ENCODE assay signal across 13 cellular contexts in genomic region chr21:34936299-34936698, GRCh38.
A peak's percentile ranks its signal among the peaks of the same experiment; 100 is the strongest.
DNase-seq lines count a peak whose midpoint lies in the region; ATAC-seq, FAIRE-seq and TF ChIP-seq lines count a peak whose summit lies in the region.
"Had no signal": no experiment of that assay in that cellular context is flagged by ENCODE, and none has a peak within 500 bp of the region (broad histone marks: within the 10 kb centered on the region; RNA-seq: fewer than 3 reads in every experiment).

No MANE protein-coding gene starts in this region.

- H3K27ac ChIP-seq in mesenchymal stem cell (ENCODE audit: low read length, poor library complexity, severe bottlenecking) = no peak overlapping the region

- H3K4me3 Mint-ChIP-seq in activated B cell treated with CpG ODN at 0.5 μM for 24 hours (peak overlapping the region; percentile 2), osteocyte (ENCODE audit: unreplicated experiment) (no peak overlapping the region)
- H3K4me3 Mint-ChIP-seq: type B pancreatic cell had no signal

- DNase-seq in AG08395 (ENCODE audit: low spot score) (peak; percentile 33), ELR (ENCODE audit: low read depth) (peak; percentile 10), activated B cell treated with CpG ODN at 0.5 μM for 24 hours (no peak), fibroblast of peridontal ligament (ENCODE audit: extremely low read depth) (peak; percentile 61), H54 (ENCODE audit: insufficient read length, low spot score) (no peak), mesenchymal stem cell (no peak), osteocyte (ENCODE audit: extremely low spot score, unreplicated experiment) (no peak)
- DNase-seq: hypothalamus, NCI-H510A treated with DMSO at 0.1 percent for 48 hours had no signal

- H3K9me3 Mint-ChIP-seq in activated B cell treated with CpG ODN at 0.5 μM for 24 hours (no peaks in the 10 kb centered on the region), osteocyte (ENCODE audit: unreplicated experiment) (no peaks in the 10 kb centered on the region)
- H3K9me3 Mint-ChIP-seq: type B pancreatic cell had no signal

- no peak overlapping the region for H3K14ac ChIP-seq in mesenchymal stem cell (ENCODE audit: low read length in 2 of 2)

- no peak overlapping the region for H2BK15ac ChIP-seq in mesenchymal stem cell (ENCODE audit: low read depth, poor library complexity, severe bottlenecking)

- H3K79me1 ChIP-seq in mesenchymal stem cell (replicated peaks; ENCODE audit: low read length, poor library complexity, severe bottlenecking) = no peaks in the 10 kb centered on the region

- H4K91ac ChIP-seq in mesenchymal stem cell (ENCODE audit: low read length) = no peak overlapping the region

- H2AFZ ChIP-seq in mesenchymal stem cell (ENCODE audit: low read depth, low read length) = no peak overlapping the region

- no peaks in the 10 kb centered on the region for H3K27me3 ChIP-seq in mesenchymal stem cell (ENCODE audit: control insufficient read depth in 1 of 2, insufficient read depth in 1 of 2, low read length in 2 of 2)

- no peak overlapping the region for H3K4me3 ChIP-seq in mesenchymal stem cell (ENCODE audit: insufficient read depth in 1 of 2, low read depth in 1 of 2, low read length in 2 of 2)

- peaks cover 7% of the 10 kb centered on the region for H3K4me1 ChIP-seq in mesenchymal stem cell (ENCODE audit: control insufficient read depth, insufficient read depth, low read depth, low read length)

- H3K27me3 Mint-ChIP-seq in activated B cell treated with CpG ODN at 0.5 μM for 24 hours (no peaks in the 10 kb centered on the region), osteocyte (ENCODE audit: unreplicated experiment) (no peaks in the 10 kb centered on the region)

- 85% methylated on average over 7 of the region's 7 CpGs for WGBS in mesenchymal stem cell

- TF ChIP-seq CTCF in activated B cell treated with CpG ODN at 0.5 μM for 24 hours (IDR thresholded peaks at IDR 0.05) (no peak), osteocyte (IDR thresholded peaks at IDR 0.05) (no peak)

- H3K4me1 Mint-ChIP-seq in activated B cell treated with CpG ODN at 0.5 μM for 24 hours (peaks cover 75% of the 10 kb centered on the region), osteocyte (ENCODE audit: unreplicated experiment) (peaks cover 20% of the 10 kb centered on the region)

- ATAC-seq in activated B cell treated with CpG ODN at 0.5 μM for 24 hours (ENCODE audit: low read depth) (no peak), HG02852 (IDR thresholded peaks at IDR 0.05; ENCODE audit: unreplicated experiment) (no peak)
- ATAC-seq: Right ventricle myocardium inferior had no signal

- H3K4ac ChIP-seq in mesenchymal stem cell (ENCODE audit: low read depth in 1 of 2, low read length in 2 of 2) = no peak overlapping the region

- no peak overlapping the region for H2BK12ac ChIP-seq in mesenchymal stem cell (ENCODE audit: low read length in 2 of 2)

- no peak overlapping the region for H2BK5ac ChIP-seq in mesenchymal stem cell (ENCODE audit: low read depth, low read length, poor library complexity, severe bottlenecking)

- POLR2A ChIA-PET in activated B cell treated with CpG ODN at 0.5 μM for 24 hours (lab: Charles Lee) = interaction anchor here (0.7 to 3.3 kb wide), 7 partner anchors 10 to 465 kb away, joined by 3 to 36 read pairs (median 4); partner anchors contain the start of gene RUNX1

- H2BK120ac ChIP-seq in mesenchymal stem cell (ENCODE audit: low read depth, low read length) = no peak overlapping the region

- no peak overlapping the region for H4K8ac ChIP-seq in mesenchymal stem cell (ENCODE audit: low read length)

- H3K23ac ChIP-seq in mesenchymal stem cell (ENCODE audit: low read length in 2 of 2) = no peak overlapping the region

- H3K9me3 ChIP-seq in mesenchymal stem cell (ENCODE audit: control insufficient read depth, low read length) = no peaks in the 10 kb centered on the region

- H3K36me3 ChIP-seq in mesenchymal stem cell (ENCODE audit: control insufficient read depth in 1 of 2, insufficient read depth in 2 of 2, low read depth in 1 of 2, low read length in 2 of 2) = no peaks in the 10 kb centered on the region

- CTCF ChIA-PET in activated B cell treated with CpG ODN at 0.5 μM for 24 hours (lab: Charles Lee) = interaction anchor here (1.4 kb wide), 1 partner anchor 465 kb away, joined by 3 read pairs; no protein-coding TSS in a partner anchor

- no peak overlapping the region for H3K18ac ChIP-seq in mesenchymal stem cell (ENCODE audit: low read depth in 1 of 2, low read length in 2 of 2)

- intact Hi-C loops in activated B cell treated with CpG ODN at 0.5 μM for 24 hours (cut with micrococcal nuclease) = loop anchor here (1.0 kb wide), 1 partner anchor 10 kb away; no protein-coding TSS in a partner anchor

- no peak overlapping the region for H3K9ac ChIP-seq in mesenchymal stem cell (ENCODE audit: low read length)

- H3K27ac Mint-ChIP-seq in activated B cell treated with CpG ODN at 0.5 μM for 24 hours (peak overlapping the region; percentile 51), osteocyte (ENCODE audit: unreplicated experiment) (no peak overlapping the region)
- H3K27ac Mint-ChIP-seq: type B pancreatic cell had no signal

- no peak for FAIRE-seq in H54 (lab: Jason Lieb, UNC)
- FAIRE-seq: GM19239 had no signal

- no peak overlapping the region for H2AK5ac ChIP-seq in mesenchymal stem cell (ENCODE audit: low read length, severe bottlenecking)

- no peaks in the 10 kb centered on the region for H3K36me3 Mint-ChIP-seq in activated B cell treated with CpG ODN at 0.5 μM for 24 hours (ENCODE audit: low read depth)
- H3K36me3 Mint-ChIP-seq in osteocyte (ENCODE audit: unreplicated experiment) = no peaks in the 10 kb centered on the region
- H3K36me3 Mint-ChIP-seq: type B pancreatic cell had no signal

- TF ChIP-seq POLR2A in H54 (IDR thresholded peaks at IDR 0.05; ENCODE audit: low read depth, low read length) = no peak

- H3K4me2 ChIP-seq in mesenchymal stem cell (ENCODE audit: low read length, poor library complexity, severe bottlenecking) = no peak overlapping the region

Comparison
In these comparisons a context has a peak if more than half of its experiments do, and no peak if none do; other contexts are left out.
1. DNase-seq: peak in AG08395 (single experiment), ELR (single experiment) and fibroblast of peridontal ligament (single experiment); none in activated B cell treated with CpG ODN at 0.5 μM for 24 hours (single experiment), H54 (single experiment), mesenchymal stem cell (single experiment) and osteocyte (single experiment).